30 cellular contexts compared by ENCODE assay signal in the genomic region with DNA sequence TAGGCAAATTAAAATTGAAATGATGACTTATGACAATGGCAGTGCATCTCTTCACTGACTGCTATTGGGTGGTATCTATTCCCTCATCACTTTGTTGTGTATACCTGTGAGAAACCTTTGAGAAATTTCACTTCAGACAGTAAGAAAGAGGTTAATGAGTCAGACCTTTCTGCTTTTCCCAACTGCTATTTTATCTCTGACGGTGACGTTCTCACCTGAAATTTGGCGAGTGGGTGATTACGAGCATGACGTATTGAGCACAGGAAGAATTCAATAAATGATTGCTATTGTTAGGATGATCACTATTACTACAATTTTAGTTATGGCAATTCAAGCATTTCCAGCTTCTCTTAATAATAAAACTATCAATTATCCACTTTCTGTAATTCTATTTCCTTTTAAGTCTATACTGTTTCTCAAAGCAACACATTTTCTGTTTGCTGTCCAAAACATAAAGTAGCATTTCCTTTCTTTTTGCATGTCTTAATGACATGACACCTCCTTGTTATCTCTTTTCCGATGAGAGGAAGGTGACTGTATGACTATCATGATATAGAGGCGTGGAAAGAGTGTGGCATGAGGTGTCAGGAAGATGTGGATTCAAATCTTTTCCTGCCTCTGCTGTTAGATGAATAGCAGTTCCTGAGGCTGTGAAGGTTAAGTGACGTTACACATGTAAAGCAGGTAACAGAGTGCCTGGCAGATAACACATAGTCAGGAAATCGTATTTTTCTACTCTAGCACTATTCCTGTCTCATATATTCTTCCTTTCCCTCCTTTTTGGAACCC.
"Had no signal": no experiment of that assay in that cellular context is flagged by ENCODE, and none has a peak within 500 bp of the region (broad histone marks: within the 10 kb centered on the region; RNA-seq: fewer than 3 reads in every experiment).

No MANE protein-coding gene starts in this region.

- H3K4me1 ChIP-seq: adrenal gland, body of pancreas, breast epithelium had no signal

- FAIRE-seq: astrocyte, TTC549 had no signal

- H3K27ac ChIP-seq: adrenal gland, body of pancreas, brain microvascular endothelial cell, breast epithelium, VCaP had no signal

- H3K27me3 ChIP-seq: adrenal gland, body of pancreas, brain microvascular endothelial cell, breast epithelium had no signal

- H3K36me3 ChIP-seq: adrenal gland, brain microvascular endothelial cell, breast epithelium had no signal

- DNase-seq: activated B cell treated with CpG ODN at 0.5 μM for 24 hours; activated CD4-positive, alpha-beta memory T cell treated with anti-CD3 and anti-CD28 coated beads for 36 hours; activated CD4-positive, alpha-beta T cell treated with anti-CD3 and anti-CD28 coated beads for 4 hours; activated CD4-positive, alpha-beta T cell treated with anti-CD3 and anti-CD28 coated beads, Interleukin-2, amount 10 ng/mL, durations not matched to agents 24 days and 14 days; activated CD4-positive, alpha-beta T cell treated with anti-CD3 and anti-CD28 coated beads, Interleukin-2, amount 50 U/mL, for 1 hour; activated CD4-positive, alpha-beta T cell treated with anti-CD3 and anti-CD28 coated beads, Interleukin-2, amount 50 U/mL, for 4 hours; activated CD4-positive, CD25-positive, alpha-beta regulatory T cell treated with anti-CD3 and anti-CD28 coated beads, Interleukin-2, amount 50 U/mL, for 72 hours; activated CD8-positive, alpha-beta memory T cell treated with anti-CD3 and anti-CD28 coated beads, Interleukin-2, amount 10 ng/mL, durations not matched to agents 7 days and 5 days; activated CD8-positive, alpha-beta memory T cell treated with anti-CD3 and anti-CD28 coated beads, Interleukin-2, amount 50 U/mL, for 48 hours; activated CD8-positive, alpha-beta T cell treated with anti-CD3 and anti-CD28 coated beads for 36 hours; activated effector memory CD4-positive, alpha-beta T cell treated with Interleukin-2 at 50 U/mL for 16 hours; activated gamma-delta T cell; activated naive CD4-positive, alpha-beta T cell treated with anti-CD3 and anti-CD28 coated beads for 36 hours; activated naive CD4-positive, alpha-beta T cell treated with anti-CD3 and anti-CD28 coated beads, Interleukin-2, amount 50 U/mL, for 16 hours; activated naive CD8-positive, alpha-beta T cell treated with anti-CD3 and anti-CD28 coated beads for 36 hours; activated T-cell treated with anti-CD3 and anti-CD28 coated beads, Interleukin-2, amount 50 U/mL, for 24 hours; activated T-cell treated with anti-CD3 and anti-CD28 coated beads, Interleukin-2, amount 50 U/mL, for 48 hours; adrenal gland; amniotic stem cell; aorta; body of pancreas; brain microvascular endothelial cell; central memory CD4-positive, alpha-beta T cell; T-helper 1 cell; T-helper 2 cell; T-helper 9 cell had no signal

- H3K9me3 ChIP-seq: adrenal gland, body of pancreas, breast epithelium had no signal

- H3K4me3 ChIP-seq: adrenal gland, body of pancreas, breast epithelium had no signal
